ENCODE assay signal across 1 cellular context in genomic region chrX:153333821-153334653, GRCh38.
TF ChIP-seq lines count a peak whose summit lies in the region.

Gene ZNF275, plus strand, starts transcription at chrX:153334153. Its CDS starts 2,527 bp downstream, at chrX:153336680.

TF ChIP-seq in GM12878, 131 proteins besides CTCF, POLR2A, EP300 and RAD21 (continued from another document):
- TF ChIP-seq ZNF687 (IDR thresholded peaks at IDR 0.05) (peak; percentile 49), ZNF24 (IDR thresholded peaks at IDR 0.05) (peak; percentile 72; the same call in 1 of the 2 replicates), MXI1 (IDR thresholded peaks at IDR 0.05; ENCODE audit: low read depth, low read length) (peak; percentile 51; the same call in 1 of the 2 replicates), WRNIP1 (IDR thresholded peaks at IDR 0.05; ENCODE audit: borderline replicate concordance, low read depth, low read length) (no peak), LARP7 (IDR thresholded peaks at IDR 0.05) (0 out of 2 replicates have a peak, but pooled peaks have one; percentile 70), NFYA (IDR thresholded peaks at IDR 0.05; ENCODE audit: borderline replicate concordance, low read depth, low read length) (no peak), POLR2AphosphoS5 (IDR thresholded peaks at IDR 0.05; ENCODE audit: low read length) (peak; percentile 57), EGR1 (IDR thresholded peaks at IDR 0.05; ENCODE audit: borderline replicate concordance in 1 of 2, low read depth in 2 of 2, low read length in 2 of 2) (0 out of 3 replicates have a peak, but pooled peaks of 1 of the 2 experiments have one; percentile 32), PBX3 (IDR thresholded peaks at IDR 0.05; ENCODE audit: insufficient replicate concordance, low read depth, low read length) (no peak), KLF5 (IDR thresholded peaks at IDR 0.05; ENCODE audit: partially characterized antibody) (no peak), BHLHE40 (IDR thresholded peaks at IDR 0.05; ENCODE audit: borderline replicate concordance in 1 of 2, low read depth in 2 of 2, low read length in 1 of 2) (peak; percentile 41 to 88; a peak in 3 of 4 replicates), CUX1 (IDR thresholded peaks at IDR 0.05; ENCODE audit: insufficient replicate concordance, low read depth, low read length) (no peak), NFIC (IDR thresholded peaks at IDR 0.05; ENCODE audit: low read depth, low read length) (no peak), CBX3 (IDR thresholded peaks at IDR 0.05; ENCODE audit: borderline replicate concordance, low read depth) (no peak), RB1 (IDR thresholded peaks at IDR 0.05; ENCODE audit: borderline replicate concordance) (0 out of 2 replicates have a peak, but pooled peaks have one; percentile 42), USF1 (IDR thresholded peaks at IDR 0.05; ENCODE audit: borderline replicate concordance, extremely low read length, insufficient read depth, low read depth, low read length) (no peak), NKRF (conservative IDR thresholded peaks at IDR 0.05) (peak; percentile 58; the same call in 1 of the 2 replicates), DPF2 (IDR thresholded peaks at IDR 0.05) (0 out of 2 replicates have a peak, but pooled peaks have one; percentile 47), ZBTB11 (CRISPR knock-in tag; IDR thresholded peaks at IDR 0.05) (no peak), IRF4 (IDR thresholded peaks at IDR 0.05; ENCODE audit: low read depth, low read length) (no peak), GATAD2B (conservative IDR thresholded peaks at IDR 0.05; ENCODE audit: low read depth) (no peak; the same call in 1 of the 2 replicates), IKZF1 (conservative IDR thresholded peaks at IDR 0.05) (peak; percentile 46; the same call in 1 of the 2 replicates), CHD1 (IDR thresholded peaks at IDR 0.05; ENCODE audit: low read depth, low read length) (no peak), PML (IDR thresholded peaks at IDR 0.05; ENCODE audit: low read length) (no peak)
